19 cellular contexts compared by ENCODE assay signal in the genomic region with DNA sequence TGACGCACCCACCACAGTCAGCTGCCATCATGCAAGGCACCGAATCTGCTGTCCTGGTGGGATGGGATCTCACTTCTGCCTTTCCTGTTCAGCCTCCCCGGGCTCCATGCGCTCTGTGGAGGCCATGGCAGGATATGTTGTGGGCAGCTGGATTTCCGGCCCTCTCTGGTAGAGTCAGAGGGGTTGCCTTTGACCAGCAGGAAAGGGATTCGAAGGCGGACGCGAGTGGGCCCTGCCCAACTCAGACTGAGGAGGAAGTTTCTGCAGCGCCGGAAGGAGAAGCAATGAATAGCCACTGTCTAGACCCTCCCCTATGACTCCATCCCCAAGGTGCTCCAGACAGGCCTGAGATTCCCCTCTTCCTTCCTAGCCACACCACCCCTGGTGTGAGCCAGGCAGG. TPM values are rescaled to one million over a fixed set of nuclear protein-coding genes. Genes with fewer than 3 reads are reported as not detected.
DNase-seq lines count a peak whose midpoint lies in the region; ATAC-seq, FAIRE-seq and TF ChIP-seq lines count a peak whose summit lies in the region.
"Had no signal": no experiment of that assay in that cellular context is flagged by ENCODE, and none has a peak within 500 bp of the region (broad histone marks: within the 10 kb centered on the region; RNA-seq: fewer than 3 reads in every experiment).

No MANE protein-coding gene starts in this region.

- no peaks in the 10 kb centered on the region for H3K27me3 ChIP-seq in BLaER1 treated with 17β-estradiol and CSF1 and Interleukin-3, amounts not matched to agents 10 nM and 100 nM
- H3K27me3 ChIP-seq in right cardiac atrium (ENCODE audit: control insufficient read depth, insufficient read depth) (no peaks in the 10 kb centered on the region), sigmoid colon (no peaks in the 10 kb centered on the region)

- no peak for TF ChIP-seq POLR2A in sigmoid colon (IDR thresholded peaks at IDR 0.05)

- WGBS in right cardiac atrium = 68% methylated on average over 11 of the region's 11 CpGs
- 77 to 91% methylated on average over 11 of the region's 11 CpGs for WGBS in sigmoid colon, 2 donors

- DNase-seq in chondrocyte (ENCODE audit: low spot score) (peak; percentile 67), right cardiac atrium (peak in 2 of 3 donors; percentile 70 to 78), sigmoid colon (peak; percentile 68), NCI-H345 treated with DMSO at 0.1 percent for 48 hours (lab: John Stamatoyannopoulos, UW; ENCODE audit: unreplicated experiment) (no peak), GM19239 (ENCODE audit: insufficient read length, low spot score) (no peak)
- DNase-seq: activated CD4-positive, alpha-beta T cell treated with anti-CD3 and anti-CD28 coated beads for 4 hours; activated naive CD4-positive, alpha-beta T cell treated with anti-CD3 and anti-CD28 coated beads for 36 hours; effector CD4-positive, alpha-beta T cell; H7; NCI-H1092; nephron progenitor cell; SHP77; stimulated activated CD4-positive, alpha-beta T cell treated with anti-CD3 and anti-CD28 coated beads, Interleukin-4, amount 100 ng/mL, for 4 hours had no signal

- H3K36me3 ChIP-seq in BLaER1 treated with 17β-estradiol and CSF1 and Interleukin-3, amounts not matched to agents 10 nM and 100 nM = no peaks in the 10 kb centered on the region
- no peaks in the 10 kb centered on the region for H3K36me3 ChIP-seq in sigmoid colon

- H3K36me3 Mint-ChIP-seq in chondrocyte (ENCODE audit: low read depth) = no peaks in the 10 kb centered on the region
- H3K36me3 Mint-ChIP-seq: brain had no signal

- FAIRE-seq in GM19239 (lab: Jason Lieb, UNC) = no peak
- FAIRE-seq: GM12878 had no signal

- H3K27ac ChIP-seq in BLaER1 treated with 17β-estradiol and CSF1 and Interleukin-3, amounts not matched to agents 10 nM and 100 nM = peak overlapping the region in 3 of 11 experiments; percentile 33 to 59 (median 48); a peak in 5 of 22 replicates
- no peak overlapping the region for H3K27ac ChIP-seq in right cardiac atrium (ENCODE audit: low read length)
- H3K27ac ChIP-seq in sigmoid colon = peak overlapping the region; percentile 79 to 86 (median 81)

- no peak for TF ChIP-seq EP300 in sigmoid colon (IDR thresholded peaks at IDR 0.05)

- H3K4me1 ChIP-seq in BLaER1 treated with 17β-estradiol and CSF1 and Interleukin-3, amounts not matched to agents 10 nM and 100 nM = peaks cover 9 to 26% (median 22%) of the 10 kb centered on the region in 10 experiments
- H3K4me1 ChIP-seq in right cardiac atrium (ENCODE audit: control insufficient read depth, insufficient read depth, low read length) (peaks cover 10% of the 10 kb centered on the region), sigmoid colon (peaks cover 0 to 31% (median 29%) of the 10 kb centered on the region in 4 donors)

- H3K27me3 Mint-ChIP-seq in chondrocyte (ENCODE audit: low read depth) = peaks cover 4% of the 10 kb centered on the region

- H3K4me2 ChIP-seq in BLaER1 treated with 17β-estradiol and CSF1 and Interleukin-3, amounts not matched to agents 10 nM and 100 nM = peak overlapping the region; percentile 20 to 71 (median 52); a peak in 19 of 22 replicates

- no peak overlapping the region for H3K27ac Mint-ChIP-seq in chondrocyte (ENCODE audit: unreplicated experiment)
- H3K27ac Mint-ChIP-seq: activated naive CD4-positive, alpha-beta T cell treated with anti-CD3 and anti-CD28 coated beads for 36 hours; nephron progenitor cell; T-helper 2 cell treated with Interferon-gamma antibody and Interleukin-4, amounts not matched to agents 5 μg/mL and 100 μg/mL, for 36 hours had no signal

- H3K4me3 Mint-ChIP-seq in chondrocyte (ENCODE audit: unreplicated experiment) = no peak overlapping the region
- H3K4me3 Mint-ChIP-seq: activated naive CD4-positive, alpha-beta T cell treated with anti-CD3 and anti-CD28 coated beads for 36 hours; nephron progenitor cell; T-helper 2 cell treated with Interferon-gamma antibody and Interleukin-4, amounts not matched to agents 5 μg/mL and 100 μg/mL, for 36 hours had no signal

- ATAC-seq in right cardiac atrium = peak; percentile 4 to 50
- ATAC-seq in GM18511 (IDR thresholded peaks at IDR 0.05; ENCODE audit: unreplicated experiment) = no peak
- no peak for ATAC-seq in GM18519 (IDR thresholded peaks at IDR 0.05; ENCODE audit: low FRiP score, unreplicated experiment)
- ATAC-seq: GM12878 had no signal

- peaks cover 0 to 9% (median 0%) of the 10 kb centered on the region in 11 experiments; a peak in 1 of 22 replicates for H3K9me3 ChIP-seq in BLaER1 treated with 17β-estradiol and CSF1 and Interleukin-3, amounts not matched to agents 10 nM and 100 nM (replicated peaks in 1 of 11)
- H3K9me3 ChIP-seq in right cardiac atrium (ENCODE audit: control insufficient read depth, low read length) = no peaks in the 10 kb centered on the region
- H3K9me3 ChIP-seq in sigmoid colon = no peaks in the 10 kb centered on the region

- peaks cover 8% of the 10 kb centered on the region for H3K4me1 Mint-ChIP-seq in chondrocyte (ENCODE audit: low read depth)

- no peaks in the 10 kb centered on the region for H3K9me3 Mint-ChIP-seq in chondrocyte (ENCODE audit: low read depth)
- H3K9me3 Mint-ChIP-seq: activated naive CD4-positive, alpha-beta T cell treated with anti-CD3 and anti-CD28 coated beads for 36 hours; T-helper 2 cell treated with Interferon-gamma antibody and Interleukin-4, amounts not matched to agents 5 μg/mL and 100 μg/mL, for 36 hours had no signal

- TF ChIP-seq CTCF in chondrocyte (IDR thresholded peaks at IDR 0.05) (no peak), sigmoid colon (IDR thresholded peaks at IDR 0.05) (no peak)

- H4K20me1 ChIP-seq in BLaER1 treated with 17β-estradiol and CSF1 and Interleukin-3, amounts not matched to agents 10 nM and 100 nM = no peaks in the 10 kb centered on the region

- H3K4me3 ChIP-seq in BLaER1 treated with 17β-estradiol and CSF1 and Interleukin-3, amounts not matched to agents 10 nM and 100 nM = no peak overlapping the region
- H3K4me3 ChIP-seq in right cardiac atrium (ENCODE audit: low read length) (no peak overlapping the region), sigmoid colon (no peak overlapping the region)
- H3K4me3 ChIP-seq: GM12878 had no signal

- intact Hi-C loops in right cardiac atrium (cut with DNase I) = no loop called here
- intact Hi-C loops in sigmoid colon (cut with DNase I) = no loop called here

- H3K9ac ChIP-seq in BLaER1 treated with 17β-estradiol and CSF1 and Interleukin-3, amounts not matched to agents 10 nM and 100 nM = no peak overlapping the region

RNA-seq across cellular contexts. Expression of a gene that starts 35.6 kb away (rescaled TPM):
- total RNA-seq in chondrocyte (1.5 to 4.6 TPM (median 3.2 TPM) in 3 replicates), right cardiac atrium (100 to 1,000 TPM in 2 of 4 donors, 10 to 100 TPM in 2; 27.6 to 133 (median 69.8) TPM), sigmoid colon (10 to 100 TPM in 3 of 4 donors, 1 to 10 TPM in 1; 5.7 to 37.8 (median 17.3) TPM)
- polyA plus RNA-seq in right cardiac atrium (157 TPM), sigmoid colon (10 to 100 TPM in 2 of 3 donors, 1 to 10 TPM in 1; 8.6 to 26.3 (median 21.0) TPM)

Comparison
In these comparisons a context has a peak if more than half of its experiments do, and no peak if none do; other contexts are left out.
1. DNase-seq: peak in chondrocyte (single experiment), right cardiac atrium (2 of 3) and sigmoid colon (single experiment); none in NCI-H345 treated with DMSO at 0.1 percent for 48 hours (single experiment) and GM19239 (single experiment).
2. ATAC-seq: peak in right cardiac atrium (2 of 2); none in GM18511 (single experiment) and GM18519 (single experiment).